ENCODE assay signal across 1 cellular context in the genomic region with DNA sequence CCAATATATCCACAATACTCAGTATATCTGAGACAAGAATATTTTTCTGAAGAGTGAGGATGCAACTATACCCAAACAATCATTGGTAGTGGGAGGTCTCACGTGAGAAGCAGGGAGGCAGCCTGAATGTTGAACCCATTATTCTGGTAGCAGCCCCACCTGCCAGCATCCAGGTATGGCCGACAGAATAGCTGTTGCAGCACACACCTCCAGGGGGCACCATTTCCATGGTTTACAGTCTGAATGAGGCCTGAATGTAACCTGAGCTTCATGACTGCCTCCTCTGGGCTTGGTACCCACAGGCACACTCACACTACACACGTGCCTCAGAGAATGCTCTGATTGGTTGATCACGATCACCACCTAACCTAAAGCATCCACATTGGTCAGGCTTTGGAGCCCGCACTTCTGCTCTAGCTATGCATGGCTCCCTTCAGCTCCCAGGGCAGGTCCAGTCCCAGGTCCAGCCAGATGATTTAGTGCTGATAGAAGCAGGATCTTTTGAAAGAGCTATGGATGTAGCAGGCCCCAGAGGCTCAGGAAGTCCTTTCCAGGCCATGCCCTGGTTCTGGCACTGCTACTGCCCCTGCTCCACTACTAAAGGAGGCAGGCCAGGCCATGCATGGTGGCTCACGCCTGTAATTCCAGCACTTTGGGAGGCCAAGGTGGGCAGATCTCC.
TF ChIP-seq lines count a peak whose summit lies in the region.

No MANE protein-coding gene starts in this region.

TF ChIP-seq in K562, 482 proteins besides CTCF, POLR2A, EP300 and RAD21 (continued from another document and continues in another):
- TF ChIP-seq ATF1 (CRISPR knock-in tag; IDR thresholded peaks at IDR 0.05) (no peak), ATF1 (tag; IDR thresholded peaks at IDR 0.05) (peak; percentile 41; the same call in 1 of the 2 replicates), GABPB1 (CRISPR knock-in tag; IDR thresholded peaks at IDR 0.05) (no peak), ZBTB7A (IDR thresholded peaks at IDR 0.05; ENCODE audit: borderline replicate concordance, control insufficient read depth, low read depth, low read length) (no peak), ZNF551 (CRISPR knock-in tag; IDR thresholded peaks at IDR 0.05) (no peak), KAT7 (CRISPR knock-in tag; IDR thresholded peaks at IDR 0.05; ENCODE audit: borderline replicate concordance) (no peak), RFX7 (CRISPR knock-in tag; IDR thresholded peaks at IDR 0.05) (no peak), ZNF699 (CRISPR knock-in tag; IDR thresholded peaks at IDR 0.05; ENCODE audit: insufficient replicate concordance) (no peak), RBM34 (IDR thresholded peaks at IDR 0.05; ENCODE audit: borderline replicate concordance, insufficient read depth, low read length) (no peak), NFE2L1 (tag; IDR thresholded peaks at IDR 0.05; ENCODE audit: borderline replicate concordance, low read depth) (no peak), ZFP36 (IDR thresholded peaks at IDR 0.05; ENCODE audit: low read depth, low read length, partially characterized antibody) (no peak), MEF2A (IDR thresholded peaks at IDR 0.05; ENCODE audit: control insufficient read depth, low read depth, low read length) (no peak), MTA1 (IDR thresholded peaks at IDR 0.05; ENCODE audit: borderline replicate concordance) (no peak), ZNF584 (CRISPR knock-in tag; IDR thresholded peaks at IDR 0.05; ENCODE audit: low read depth) (no peak), ZBTB33 (CRISPR knock-in tag; IDR thresholded peaks at IDR 0.05) (no peak), ZNF263 (CRISPR knock-in tag; IDR thresholded peaks at IDR 0.05; ENCODE audit: borderline replicate concordance) (no peak), SAFB (IDR thresholded peaks at IDR 0.05; ENCODE audit: borderline replicate concordance, low read depth, low read length) (no peak), FOXO4 (CRISPR knock-in tag; IDR thresholded peaks at IDR 0.05) (no peak), MYC (IDR thresholded peaks at IDR 0.05; ENCODE audit: low read depth, low read length) (peak; percentile 72), MYC (CRISPR knock-in tag; IDR thresholded peaks at IDR 0.05; ENCODE audit: borderline replicate concordance, low read depth) (no peak), RBM39 (optimal IDR thresholded peaks at IDR 0.05; ENCODE audit: low read depth, low read length) (no peak), CLOCK (CRISPR knock-in tag; IDR thresholded peaks at IDR 0.05; ENCODE audit: borderline replicate concordance) (no peak), CEBPG (CRISPR knock-in tag; IDR thresholded peaks at IDR 0.05) (no peak), CEBPG (tag; conservative IDR thresholded peaks at IDR 0.05 in 1 of 2, IDR thresholded peaks at IDR 0.05 in 1 of 2) (no peak), ZNF277 (CRISPR knock-in tag; IDR thresholded peaks at IDR 0.05; ENCODE audit: borderline replicate concordance) (no peak), PPARD (CRISPR knock-in tag; IDR thresholded peaks at IDR 0.05) (no peak), TFAP4 (CRISPR knock-in tag; IDR thresholded peaks at IDR 0.05; ENCODE audit: borderline replicate concordance) (peak; percentile 51; the same call in 1 of the 2 replicates), TCF15 (CRISPR knock-in tag; IDR thresholded peaks at IDR 0.05) (no peak), STAG1 (CRISPR knock-in tag; IDR thresholded peaks at IDR 0.05; ENCODE audit: borderline replicate concordance) (peak; percentile 83; the same call in 1 of the 2 replicates), SP2 (IDR thresholded peaks at IDR 0.05; ENCODE audit: extremely low read depth, low read depth, low read length, poor library complexity, severe bottlenecking) (no peak), TEAD2 (tag; IDR thresholded peaks at IDR 0.05) (no peak), ZNF174 (CRISPR knock-in tag; IDR thresholded peaks at IDR 0.05) (no peak), ZFPM2 (CRISPR knock-in tag; IDR thresholded peaks at IDR 0.05) (no peak), SRF (CRISPR knock-in tag; IDR thresholded peaks at IDR 0.05) (no peak), PCBP2 (IDR thresholded peaks at IDR 0.05; ENCODE audit: low read depth, low read length, poor library complexity, severe bottlenecking) (no peak), ESRRB (CRISPR knock-in tag; IDR thresholded peaks at IDR 0.05; ENCODE audit: borderline replicate concordance) (no peak)
- TF ChIP-seq, protein P1, sequence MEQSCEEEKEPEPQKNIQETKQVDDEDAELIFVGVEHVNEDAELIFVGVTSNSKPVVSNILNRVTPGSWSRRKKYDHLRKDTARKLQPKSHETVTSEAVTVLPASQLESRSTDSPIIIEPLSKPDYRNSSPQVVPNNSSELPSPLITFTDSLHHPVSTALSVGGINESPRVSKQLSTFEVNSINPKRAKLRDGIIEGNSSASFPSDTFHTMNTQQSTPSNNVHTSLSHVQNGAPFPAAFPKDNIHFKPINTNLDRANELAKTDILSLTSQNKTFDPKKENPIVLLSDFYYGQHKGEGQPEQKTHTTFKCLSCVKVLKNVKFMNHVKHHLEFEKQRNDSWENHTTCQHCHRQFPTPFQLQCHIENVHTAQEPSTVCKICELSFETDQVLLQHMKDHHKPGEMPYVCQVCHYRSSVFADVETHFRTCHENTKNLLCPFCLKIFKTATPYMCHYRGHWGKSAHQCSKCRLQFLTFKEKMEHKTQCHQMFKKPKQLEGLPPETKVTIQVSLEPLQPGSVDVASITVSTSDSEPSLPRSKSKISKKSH (CRISPR knock-in tag; IDR thresholded peaks at IDR 0.05), result no peak
- TF ChIP-seq, protein P2, sequence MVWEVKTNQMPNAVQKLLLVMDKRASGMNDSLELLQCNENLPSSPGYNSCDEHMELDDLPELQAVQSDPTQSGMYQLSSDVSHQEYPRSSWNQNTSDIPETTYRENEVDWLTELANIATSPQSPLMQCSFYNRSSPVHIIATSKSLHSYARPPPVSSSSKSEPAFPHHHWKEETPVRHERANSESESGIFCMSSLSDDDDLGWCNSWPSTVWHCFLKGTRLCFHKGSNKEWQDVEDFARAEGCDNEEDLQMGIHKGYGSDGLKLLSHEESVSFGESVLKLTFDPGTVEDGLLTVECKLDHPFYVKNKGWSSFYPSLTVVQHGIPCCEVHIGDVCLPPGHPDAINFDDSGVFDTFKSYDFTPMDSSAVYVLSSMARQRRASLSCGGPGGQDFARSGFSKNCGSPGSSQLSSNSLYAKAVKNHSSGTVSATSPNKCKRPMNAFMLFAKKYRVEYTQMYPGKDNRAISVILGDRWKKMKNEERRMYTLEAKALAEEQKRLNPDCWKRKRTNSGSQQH (CRISPR knock-in tag; IDR thresholded peaks at IDR 0.05), result no peak
- TF ChIP-seq, protein P3, sequence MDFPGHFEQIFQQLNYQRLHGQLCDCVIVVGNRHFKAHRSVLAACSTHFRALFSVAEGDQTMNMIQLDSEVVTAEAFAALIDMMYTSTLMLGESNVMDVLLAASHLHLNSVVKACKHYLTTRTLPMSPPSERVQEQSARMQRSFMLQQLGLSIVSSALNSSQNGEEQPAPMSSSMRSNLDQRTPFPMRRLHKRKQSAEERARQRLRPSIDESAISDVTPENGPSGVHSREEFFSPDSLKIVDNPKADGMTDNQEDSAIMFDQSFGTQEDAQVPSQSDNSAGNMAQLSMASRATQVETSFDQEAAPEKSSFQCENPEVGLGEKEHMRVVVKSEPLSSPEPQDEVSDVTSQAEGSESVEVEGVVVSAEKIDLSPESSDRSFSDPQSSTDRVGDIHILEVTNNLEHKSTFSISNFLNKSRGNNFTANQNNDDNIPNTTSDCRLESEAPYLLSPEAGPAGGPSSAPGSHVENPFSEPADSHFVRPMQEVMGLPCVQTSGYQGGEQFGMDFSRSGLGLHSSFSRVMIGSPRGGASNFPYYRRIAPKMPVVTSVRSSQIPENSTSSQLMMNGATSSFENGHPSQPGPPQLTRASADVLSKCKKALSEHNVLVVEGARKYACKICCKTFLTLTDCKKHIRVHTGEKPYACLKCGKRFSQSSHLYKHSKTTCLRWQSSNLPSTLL (IDR thresholded peaks at IDR 0.05), result no peak
- TF ChIP-seq, protein P4, sequence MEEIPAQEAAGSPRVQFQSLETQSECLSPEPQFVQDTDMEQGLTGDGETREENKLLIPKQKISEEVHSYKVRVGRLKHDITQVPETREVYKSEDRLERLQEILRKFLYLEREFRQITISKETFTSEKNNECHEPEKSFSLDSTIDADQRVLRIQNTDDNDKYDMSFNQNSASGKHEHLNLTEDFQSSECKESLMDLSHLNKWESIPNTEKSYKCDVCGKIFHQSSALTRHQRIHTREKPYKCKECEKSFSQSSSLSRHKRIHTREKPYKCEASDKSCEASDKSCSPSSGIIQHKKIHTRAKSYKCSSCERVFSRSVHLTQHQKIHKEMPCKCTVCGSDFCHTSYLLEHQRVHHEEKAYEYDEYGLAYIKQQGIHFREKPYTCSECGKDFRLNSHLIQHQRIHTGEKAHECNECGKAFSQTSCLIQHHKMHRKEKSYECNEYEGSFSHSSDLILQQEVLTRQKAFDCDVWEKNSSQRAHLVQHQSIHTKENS (CRISPR knock-in tag; IDR thresholded peaks at IDR 0.05), result no peak
